In the genomic region with DNA sequence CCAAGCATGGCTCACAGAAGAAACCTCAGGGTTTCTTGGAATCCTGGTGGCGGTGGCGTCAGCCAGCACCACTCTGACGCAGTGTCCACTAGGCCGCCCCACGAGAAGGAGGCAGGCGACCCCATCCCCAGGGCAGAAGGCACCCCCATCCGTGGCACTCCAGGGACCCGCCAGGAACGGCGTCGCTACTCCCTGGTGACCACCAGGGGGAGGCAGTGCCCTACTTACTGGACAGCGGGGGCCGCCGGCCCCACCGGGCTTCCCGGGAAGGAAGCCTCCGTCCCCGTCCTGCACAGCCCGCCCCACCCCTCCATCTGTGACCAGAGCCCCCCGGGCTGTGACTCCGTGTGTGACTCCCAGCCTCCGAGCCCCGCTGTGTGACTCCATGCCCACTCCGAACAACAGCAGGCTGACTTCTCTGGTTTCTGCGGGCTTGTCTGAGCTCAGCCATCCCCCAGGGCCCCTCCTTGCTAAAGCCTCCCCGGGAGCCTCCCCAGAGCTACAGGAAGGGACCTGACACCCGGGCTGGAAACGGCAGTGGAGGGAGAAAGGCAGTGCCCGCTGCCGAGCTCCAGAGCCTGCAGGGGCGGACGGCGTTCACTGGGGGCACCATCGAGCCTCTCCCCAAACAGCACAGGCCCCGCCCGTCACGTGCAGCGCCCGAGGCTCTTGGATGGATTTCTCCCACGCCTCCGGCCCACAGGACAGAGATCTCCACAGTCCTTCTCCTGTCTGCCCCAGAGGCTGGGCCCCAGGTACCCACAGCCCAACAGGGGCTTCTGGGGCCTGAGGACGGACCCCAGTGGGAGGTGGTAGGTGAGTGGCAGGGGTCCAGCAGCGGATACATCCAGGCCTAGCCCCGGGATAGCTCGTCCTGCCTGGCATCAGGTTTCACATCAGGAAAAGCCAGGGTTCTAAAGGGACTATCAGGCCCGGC, we compare ENCODE assay signal across 8 cellular contexts. TPM values are rescaled to one million over a fixed set of nuclear protein-coding genes. Genes with fewer than 3 reads are reported as not detected.
DNase-seq lines count a peak whose midpoint lies in the region; ATAC-seq, FAIRE-seq and TF ChIP-seq lines count a peak whose summit lies in the region.

No MANE protein-coding gene starts in this region.

- no peaks in the 10 kb centered on the region for H4K20me1 ChIP-seq in keratinocyte (ENCODE audit: control insufficient read depth, extremely low read depth, insufficient read depth, low read length)

- H3K27me3 ChIP-seq in keratinocyte (ENCODE audit: control insufficient read depth, extremely low read depth, insufficient read depth, low read length) (no peaks in the 10 kb centered on the region), spleen (replicated peaks in 1 of 7) (no peaks in the 10 kb centered on the region)

- peaks cover 11% of the 10 kb centered on the region for H3K27me3 Mint-ChIP-seq in central memory CD8-positive, alpha-beta T cell

- H3K36me3 Mint-ChIP-seq in central memory CD8-positive, alpha-beta T cell (ENCODE audit: insufficient read depth), result peaks cover 2% of the 10 kb centered on the region

- peak; percentile 69 for DNase-seq in GM04503 (ENCODE audit: low read depth)
- peak; percentile 80 to 91 for DNase-seq in NCI-H446 (lab: John Stamatoyannopoulos, UW)
- peak; percentile 75 for DNase-seq in activated CD4-positive, CD25-positive, alpha-beta regulatory T cell treated with anti-CD3 and anti-CD28 coated beads, Interleukin-2, amount 50 U/mL, for 72 hours
- peak; percentile 53 to 66 for DNase-seq in central memory CD8-positive, alpha-beta T cell (ENCODE audit: low spot score in 2 of 2)
- peak; percentile 58 for DNase-seq in keratinocyte (ENCODE audit: low read depth, low spot score)
- peak; percentile 93 for DNase-seq in spleen

- no peaks in the 10 kb centered on the region for H3K79me2 ChIP-seq in keratinocyte (ENCODE audit: control insufficient read depth, insufficient read depth, low read length)

- H3K9me3 ChIP-seq in keratinocyte (ENCODE audit: control insufficient read depth, low read depth, low read length), result no peaks in the 10 kb centered on the region
- peaks cover 0 to 3% (median 0%) of the 10 kb centered on the region in 8 donors for H3K9me3 ChIP-seq in spleen

- peak; percentile 69 for FAIRE-seq in keratinocyte (lab: Jason Lieb, UNC)

- peaks cover 0 to 10% of the 10 kb centered on the region in 2 experiments for H3K36me3 ChIP-seq in keratinocyte (ENCODE audit: control insufficient read depth in 2 of 2, extremely low read depth in 1 of 2, insufficient read depth in 2 of 2, low read length in 2 of 2)
- no peaks in the 10 kb centered on the region for H3K36me3 ChIP-seq in spleen

- whole genome bisulfite sequencing in spleen, 5 donors, result 2 to 6% (median 4%) methylated on average over 23 to 46 of the region's 46 CpGs

- H3K4me1 Mint-ChIP-seq in central memory CD8-positive, alpha-beta T cell, result peaks cover 7% of the 10 kb centered on the region

- TF ChIP-seq CTCF in keratinocyte (optimal IDR thresholded peaks at IDR 0.05 in 1 of 3, IDR thresholded peaks at IDR 0.05 in 1 of 3, conservative IDR thresholded peaks at IDR 0.05 in 1 of 3; ENCODE audit: extremely low read depth in 1 of 3, insufficient read depth in 2 of 3, low read length in 3 of 3) (peak; percentile 60 to 94 (median 94)), spleen (IDR thresholded peaks at IDR 0.05 in 8 of 11, conservative IDR thresholded peaks at IDR 0.05 in 3 of 11) (peak; percentile 64 to 98 (median 94))

- H2AFZ ChIP-seq in keratinocyte (ENCODE audit: control insufficient read depth, low read length), result peak overlapping the region; percentile 82

- peak overlapping the region; percentile 85 for H3K4me3 Mint-ChIP-seq in central memory CD8-positive, alpha-beta T cell

- peak overlapping the region; percentile 44 for H3K27ac Mint-ChIP-seq in central memory CD8-positive, alpha-beta T cell (ENCODE audit: low read depth)

- dilution Hi-C loops in keratinocyte (cut with MboI; ENCODE audit: extremely low pct_ligation_motif_present, low sequenced_read_pairs), result no loop called here

- H3K4me3 ChIP-seq in keratinocyte (ENCODE audit: control insufficient read depth in 2 of 3, extremely low read depth in 1 of 3, insufficient read depth in 2 of 3, low read depth in 1 of 3, low read length in 3 of 3) (peak overlapping the region; percentile 32 to 75 (median 74)), spleen (peak overlapping the region; percentile 42 to 77 (median 52))

- TF ChIP-seq POLR2A in spleen (IDR thresholded peaks at IDR 0.05), result no peak

- intact Hi-C loops in spleen (cut with DNase I; ENCODE audit: low total_unique reads), result loop anchor here (2.0 kb wide), 1 partner anchor 498 kb away; no protein-coding TSS in a partner anchor

- peak overlapping the region; percentile 67 for H3K4me2 ChIP-seq in keratinocyte (ENCODE audit: control insufficient read depth, extremely low read depth, insufficient read depth, low read depth, low read length)

- H3K27ac ChIP-seq in keratinocyte (ENCODE audit: control insufficient read depth, insufficient read depth, low read length), result peak overlapping the region; percentile 74
- peak overlapping the region; percentile 32 to 86 (median 77) for H3K27ac ChIP-seq in spleen

- H3K9ac ChIP-seq in keratinocyte (ENCODE audit: control insufficient read depth, extremely low read depth, insufficient read depth, low read length), result peak overlapping the region; percentile 73

- H3K9me1 ChIP-seq in keratinocyte (ENCODE audit: control insufficient read depth, extremely low read depth, insufficient read depth, low read length), result no peaks in the 10 kb centered on the region

- ATAC-seq in HG03139 (IDR thresholded peaks at IDR 0.05; ENCODE audit: unreplicated experiment) (peak; percentile 62), GM18861 (IDR thresholded peaks at IDR 0.05; ENCODE audit: unreplicated experiment) (no peak)
- ATAC-seq in central memory CD8-positive, alpha-beta T cell (replicated peaks; ENCODE audit: extremely low read depth, poor library complexity, severe bottlenecking), result peak; percentile 94

- no peaks in the 10 kb centered on the region for H3K9me3 Mint-ChIP-seq in central memory CD8-positive, alpha-beta T cell

- H3K4me1 ChIP-seq in keratinocyte (ENCODE audit: control insufficient read depth, extremely low read depth, insufficient read depth, low read length) (peaks cover 24% of the 10 kb centered on the region), spleen (peaks cover 3 to 19% (median 12%) of the 10 kb centered on the region in 6 donors)

RNA-seq across cellular contexts. Expression of gene KIF17, which starts 21.1 kb away (rescaled TPM):
- polyA plus RNA-seq in keratinocyte, result 0.90 to 1.2 TPM (median 1.1 TPM) in 3 replicates
- 5.8 TPM for polyA plus RNA-seq in keratinocyte (2011; ENCODE audit: low read depth)
- polyA plus RNA-seq in keratinocyte (2011; cell fraction: cytosol; rRNA removed), result 0.40 and 0.81 TPM in 2 replicates
- polyA plus RNA-seq in keratinocyte (2011; cell fraction: nucleus; rRNA removed), result 3.9 and 4.5 TPM in 2 replicates
- polyA plus RNA-seq in keratinocyte (2012; ENCODE audit: low replicate concordance), result 1.1 and 2.6 TPM in 2 replicates
- 0.59 to 1.5 TPM (median 1.2 TPM) in 3 replicates for polyA minus RNA-seq in keratinocyte
- 1.7 TPM for polyA minus RNA-seq in keratinocyte (2011; cell fraction: cytosol; rRNA and poly(A)+ RNA removed)
- 2.2 and 2.6 TPM in 2 replicates for polyA minus RNA-seq in keratinocyte (2011; cell fraction: nucleus; rRNA and poly(A)+ RNA removed)
- total RNA-seq in spleen, result 10 to 100 TPM; 15.4 to 82.2 (median 57.6) TPM
- 10 to 100 TPM in 1 of 3 donors, 1 to 10 TPM in 2; 8.3 to 41.4 (median 8.7) TPM for polyA plus RNA-seq in spleen

RNA-seq across cellular contexts. Expression of gene DDOST, which starts 35.5 kb away (rescaled TPM):
- polyA plus RNA-seq in keratinocyte (263 to 281 TPM (median 275 TPM) in 3 replicates), spleen (100 to 1,000 TPM; 107 to 139 (median 114) TPM)
- polyA plus RNA-seq in keratinocyte (2011; ENCODE audit: low read depth), result 37.1 TPM
- polyA plus RNA-seq in keratinocyte (2011; cell fraction: cytosol; rRNA removed), result 143 and 150 TPM in 2 replicates
- 248 and 263 TPM in 2 replicates for polyA plus RNA-seq in keratinocyte (2011; cell fraction: nucleus; rRNA removed)
- polyA plus RNA-seq in keratinocyte (2012; ENCODE audit: low replicate concordance), result 106 and 206 TPM in 2 replicates
- polyA minus RNA-seq in keratinocyte, result 161 to 195 TPM (median 171 TPM) in 3 replicates
- polyA minus RNA-seq in keratinocyte (2011; cell fraction: cytosol; rRNA and poly(A)+ RNA removed), result 146 TPM
- 203 and 262 TPM in 2 replicates for polyA minus RNA-seq in keratinocyte (2011; cell fraction: nucleus; rRNA and poly(A)+ RNA removed)
- total RNA-seq in spleen, result 100 to 1,000 TPM; 121 to 194 (median 163) TPM

RNA-seq across cellular contexts. Expression of gene SH2D5, which starts 35.8 kb away (rescaled TPM):
- polyA plus RNA-seq in keratinocyte, result 60.8 to 83.8 TPM (median 69.0 TPM) in 3 replicates
- 25.6 TPM for polyA plus RNA-seq in keratinocyte (2011; ENCODE audit: low read depth)
- 47.6 and 72.0 TPM in 2 replicates for polyA plus RNA-seq in keratinocyte (2011; cell fraction: cytosol; rRNA removed)
- 163 and 199 TPM in 2 replicates for polyA plus RNA-seq in keratinocyte (2011; cell fraction: nucleus; rRNA removed)
- polyA plus RNA-seq in keratinocyte (2012; ENCODE audit: low replicate concordance), result 39.9 and 102 TPM in 2 replicates
- polyA minus RNA-seq in keratinocyte, result 41.1 to 72.9 TPM (median 42.6 TPM) in 3 replicates
- 92.5 TPM for polyA minus RNA-seq in keratinocyte (2011; cell fraction: cytosol; rRNA and poly(A)+ RNA removed)
- polyA minus RNA-seq in keratinocyte (2011; cell fraction: nucleus; rRNA and poly(A)+ RNA removed), result 59.7 and 71.6 TPM in 2 replicates
- under 1 TPM in 2 of 7 donors, not detected in 5; 0.10 to 0.22 TPM for total RNA-seq in spleen
- polyA plus RNA-seq in spleen, result under 1 TPM; 0.02 to 0.05 (median 0.03) TPM

Comparison
In these comparisons a context has a peak if more than half of its experiments do, and no peak if none do; other contexts are left out.
1. RNA of gene SH2D5, which starts 35.8 kb away (polyA plus RNA-seq): 25.6 to 199 TPM in keratinocyte; 0.02 to 0.05 TPM in spleen; every median in the first group is over 10 times any median in the second.
2. Peak in every context shown above with its lines, with median percentiles within 50 percentile points of each other: DNase-seq.